17 cellular contexts compared by ENCODE assay signal in genomic region chr4:9987749-9988346, GRCh38. TPM values are rescaled to one million over a fixed set of nuclear protein-coding genes. Genes with fewer than 3 reads are reported as not detected.
DNase-seq lines count a peak whose midpoint lies in the region; ATAC-seq and TF ChIP-seq lines count a peak whose summit lies in the region.
"Had no signal": no experiment of that assay in that cellular context is flagged by ENCODE, and none has a peak within 500 bp of the region (broad histone marks: within the 10 kb centered on the region; RNA-seq: fewer than 3 reads in every experiment).

No MANE protein-coding gene starts in this region.

- no peak overlapping the region for H2BK120ac ChIP-seq in H9 (ENCODE audit: low read depth, low read length, poor library complexity, severe bottlenecking)

- WGBS in H9 (ENCODE audit: extremely low coverage, insufficient read length, low lambda C conversion rate): no CpG with 5 or more reads among the region's 5 CpGs

- H3K4me1 Mint-ChIP-seq in H9: no peaks in the 10 kb centered on the region
- H3K4me1 Mint-ChIP-seq: T-helper 17 cell had no signal

- no peak overlapping the region for H2AK5ac ChIP-seq in H9 (ENCODE audit: insufficient read length, low read length)

- no peak overlapping the region for H3K23ac ChIP-seq in H9 (ENCODE audit: insufficient read length, low read depth, low read length)

- no peak overlapping the region for H4K91ac ChIP-seq in H9 (ENCODE audit: insufficient read length, low read depth, low read length)

- peaks cover 0 to 4% (median 0%) of the 10 kb centered on the region in 3 experiments; a peak in 2 of 7 replicates for H3K36me3 Mint-ChIP-seq in H9 (ENCODE audit: insufficient read depth in 1 of 3, low read depth in 3 of 3)

- DNase-seq in GM13976 (ENCODE audit: low spot score) (peak; percentile 38), OCI-M1 (lab: John Stamatoyannopoulos, UW) (peak; percentile 46), H9 (no peak), COR-L47 (lab: John Stamatoyannopoulos, UW) (no peak), NCI-H2107 treated with DMSO at 0.1 percent for 48 hours (lab: John Stamatoyannopoulos, UW; ENCODE audit: unreplicated experiment) (no peak)
- no peak for DNase-seq in activated T-cell treated with anti-CD3 and anti-CD28 coated beads, Interleukin-2, amount 50 U/mL, for 1 hour
- DNase-seq: activated CD4-positive, alpha-beta T cell treated with anti-CD3 and anti-CD28 coated beads, Interleukin-2, amount 50 U/mL, for 1 hour; body of pancreas; effector CD4-positive, alpha-beta T cell; Kasumi-1; retina; stimulated activated CD4-positive, alpha-beta T cell treated with anti-CD3 and anti-CD28 coated beads, Interleukin-2, amount 100 ng/mL, for 48 hours; stimulated activated naive CD4-positive, alpha-beta T cell; T-helper 17 cell had no signal

- no peak overlapping the region for H3K18ac ChIP-seq in H9 (ENCODE audit: insufficient read length, low read depth, low read length)

- no peaks in the 10 kb centered on the region for H3K79me1 ChIP-seq in H9 (ENCODE audit: insufficient read depth, low read depth, low read length, poor library complexity, severe bottlenecking)

- H3K4ac ChIP-seq in H9 (ENCODE audit: low read depth, low read length): no peak overlapping the region

- no peak for TF ChIP-seq CTCF in GM13976 (IDR thresholded peaks at IDR 0.05; ENCODE audit: borderline replicate concordance, control extremely low read depth, extremely low read depth, insufficient read depth, missing control alignments)
- TF ChIP-seq CTCF in H9 (conservative IDR thresholded peaks at IDR 0.05): no peak

- H4K5ac ChIP-seq in H9 (ENCODE audit: insufficient read length, low read depth, low read length): no peak overlapping the region

- H3K27me3 Mint-ChIP-seq in H9 (ENCODE audit: low read depth): peaks cover 17% of the 10 kb centered on the region
- H3K27me3 Mint-ChIP-seq: T-helper 17 cell had no signal

- no peak overlapping the region for H2BK15ac ChIP-seq in H9 (ENCODE audit: low read depth, low read length)

- no peak overlapping the region for H3K4me2 ChIP-seq in H9 (ENCODE audit: insufficient read depth, insufficient read length, low read length)

- peaks cover 0 to 2% of the 10 kb centered on the region in 2 experiments; a peak in 2 of 5 replicates for H3K9me3 Mint-ChIP-seq in H9

- no peak overlapping the region for H3K14ac ChIP-seq in H9 (ENCODE audit: insufficient read depth, low read length)

- peak; percentile 61 for ATAC-seq in GM19397 (IDR thresholded peaks at IDR 0.05; ENCODE audit: unreplicated experiment)
- peak; percentile 71 for ATAC-seq in HG02798 (IDR thresholded peaks at IDR 0.05; ENCODE audit: poor library complexity, unreplicated experiment)
- ATAC-seq: body of pancreas, Panc1, T-helper 17 cell had no signal

- no peak overlapping the region for H3K9ac ChIP-seq in H9 (ENCODE audit: extremely low read depth, insufficient read length, low read length)

- no peaks in the 10 kb centered on the region for H3K9me3 ChIP-seq in H9 (ENCODE audit: control insufficient read depth, low read depth, low read length)
- H3K9me3 ChIP-seq: body of pancreas had no signal

- H3K27ac Mint-ChIP-seq in H9: no peak overlapping the region
- H3K27ac Mint-ChIP-seq: T-helper 17 cell had no signal

- no peaks in the 10 kb centered on the region for H3K27me3 ChIP-seq in H9 (ENCODE audit: insufficient read depth, low read length)
- H3K27me3 ChIP-seq: body of pancreas had no signal

- H2BK5ac ChIP-seq in H9 (ENCODE audit: insufficient read length, low read length): no peak overlapping the region

- H3K4me1 ChIP-seq in H9 (ENCODE audit: insufficient read depth, low read length): no peaks in the 10 kb centered on the region
- H3K4me1 ChIP-seq: body of pancreas had no signal

- no peak overlapping the region for H3K27ac ChIP-seq in H9 (ENCODE audit: insufficient read length, low read depth, low read length)
- H3K27ac ChIP-seq: body of pancreas had no signal

- no peak overlapping the region for H4K8ac ChIP-seq in H9 (replicated peaks; ENCODE audit: insufficient read length, low read depth, low read length)

- H3K4me3 Mint-ChIP-seq in H9: no peak overlapping the region
- H3K4me3 Mint-ChIP-seq: T-helper 17 cell had no signal

- H2BK20ac ChIP-seq in H9 (ENCODE audit: low read depth, low read length, poor library complexity, severe bottlenecking): no peak overlapping the region

- no peaks in the 10 kb centered on the region for H3K79me2 ChIP-seq in H9 (ENCODE audit: insufficient read depth, low read length)

- H4K20me1 ChIP-seq in H9 (ENCODE audit: control insufficient read depth, insufficient read depth, insufficient read length): no peaks in the 10 kb centered on the region

- H2AFZ ChIP-seq in H9 (ENCODE audit: low read length): no peak overlapping the region

- in situ Hi-C loops in GM13976 (cut with MboI; ENCODE audit: low sequenced_read_pairs, unreplicated experiment): no loop called here

- no peak overlapping the region for H3K56ac ChIP-seq in H9 (ENCODE audit: insufficient read length, low read depth, low read length)

- no peak overlapping the region for H2BK12ac ChIP-seq in H9 (ENCODE audit: insufficient read length, low read depth, low read length)

- H3K23me2 ChIP-seq in H9 (ENCODE audit: insufficient read length, low read depth, low read length, poor library complexity, severe bottlenecking): no peaks in the 10 kb centered on the region

- no peak overlapping the region for H3T11ph ChIP-seq in H9 (ENCODE audit: low read length)

RNA-seq across cellular contexts. Expression of gene SLC2A9, which starts 33.4 kb away (rescaled TPM):
- 0.57 and 0.79 TPM in 2 replicates for total RNA-seq in H9 (2021)

Comparison
In these comparisons a context has a peak if more than half of its experiments do, and no peak if none do; other contexts are left out.
1. DNase-seq: peak in GM13976 (single experiment) and OCI-M1 (single experiment); none in H9 (single experiment), COR-L47 (single experiment), NCI-H2107 treated with DMSO at 0.1 percent for 48 hours (single experiment) and activated T-cell treated with anti-CD3 and anti-CD28 coated beads, Interleukin-2, amount 50 U/mL, for 1 hour (single experiment).